Comparison of ENCODE assay signal across 2 cellular contexts in the genomic region with DNA sequence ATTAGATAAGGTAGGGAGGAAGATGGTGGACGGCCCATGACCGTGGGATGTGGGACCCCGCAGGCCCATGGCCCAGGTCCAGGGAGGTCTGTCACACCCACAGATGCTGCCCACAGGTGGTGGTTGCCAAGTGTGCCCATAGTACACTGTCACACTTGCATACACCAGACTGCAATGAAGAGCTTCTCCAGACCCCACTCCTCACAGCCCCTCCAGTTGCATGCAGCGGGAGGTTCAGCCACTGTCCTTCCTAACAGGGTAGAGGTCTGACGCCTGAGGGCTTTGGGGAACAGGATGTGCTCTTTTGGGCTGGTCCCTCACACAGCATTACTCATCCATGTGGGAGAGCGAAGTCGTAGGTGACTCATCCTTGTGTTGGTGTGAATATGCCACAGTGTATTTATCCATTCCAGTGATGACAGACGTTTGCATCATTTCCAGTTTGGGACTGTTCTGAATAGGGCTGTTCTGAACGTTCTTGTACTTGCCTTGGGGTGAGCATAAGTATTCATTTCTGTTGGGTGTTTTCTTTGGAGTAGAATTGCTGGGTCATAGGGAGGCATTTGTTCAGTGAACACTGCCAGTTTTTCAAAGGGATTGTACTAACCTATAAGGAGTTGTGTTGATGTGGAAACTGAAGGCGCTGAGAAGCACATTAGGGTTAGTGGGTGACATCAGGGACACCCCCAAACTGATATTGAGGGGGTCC.
TF ChIP-seq lines count a peak whose summit lies in the region.

No MANE protein-coding gene starts in this region.

TF ChIP-seq in endothelial cell of umbilical vein, 7 proteins besides CTCF, POLR2A, EP300 and RAD21:
- TF ChIP-seq POLR2AphosphoS5 (IDR thresholded peaks at IDR 0.05; ENCODE audit: insufficient read depth, low read depth, low read length): peak; percentile 82
- TF ChIP-seq FOS (IDR thresholded peaks at IDR 0.05; ENCODE audit: borderline replicate concordance, insufficient read depth, low read length): peak; percentile 100
- no peak for TF ChIP-seq GATA2 (IDR thresholded peaks at IDR 0.05; ENCODE audit: insufficient read depth, insufficient read length, low read depth, low read length)
- TF ChIP-seq EZH2 (IDR thresholded peaks at IDR 0.05; ENCODE audit: borderline replicate concordance, low read depth, low read length, severe bottlenecking): no peak
- peak; percentile 100 for TF ChIP-seq JUN (IDR thresholded peaks at IDR 0.05; ENCODE audit: borderline replicate concordance, insufficient read depth, insufficient read length, low read depth)
- TF ChIP-seq, protein P1, sequence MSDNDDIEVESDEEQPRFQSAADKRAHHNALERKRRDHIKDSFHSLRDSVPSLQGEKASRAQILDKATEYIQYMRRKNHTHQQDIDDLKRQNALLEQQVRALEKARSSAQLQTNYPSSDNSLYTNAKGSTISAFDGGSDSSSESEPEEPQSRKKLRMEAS (IDR thresholded peaks at IDR 0.05; ENCODE audit: insufficient read depth, insufficient read length): no peak
- TF ChIP-seq MYC (IDR thresholded peaks at IDR 0.05; ENCODE audit: low read depth, low read length): peak; percentile 60

TF ChIP-seq in GM23338, 12 proteins besides CTCF, POLR2A, EP300 and RAD21:
- TF ChIP-seq CREB1 (CRISPR knock-in tag; IDR thresholded peaks at IDR 0.05; ENCODE audit: low read depth): no peak
- TF ChIP-seq STAT1 (IDR thresholded peaks at IDR 0.05; ENCODE audit: unreplicated experiment): no peak
- TF ChIP-seq JUNB (IDR thresholded peaks at IDR 0.05; ENCODE audit: unreplicated experiment): no peak
- TF ChIP-seq EZH2phosphoT487 (IDR thresholded peaks at IDR 0.05; ENCODE audit: unreplicated experiment): no peak
- no peak for TF ChIP-seq ZNF114 (CRISPR knock-in tag; IDR thresholded peaks at IDR 0.05)
- TF ChIP-seq POLR2AphosphoS5 (IDR thresholded peaks at IDR 0.05; ENCODE audit: low read depth): no peak
- no peak for TF ChIP-seq NANOG (IDR thresholded peaks at IDR 0.05; ENCODE audit: borderline replicate concordance)
- TF ChIP-seq, protein P2, sequence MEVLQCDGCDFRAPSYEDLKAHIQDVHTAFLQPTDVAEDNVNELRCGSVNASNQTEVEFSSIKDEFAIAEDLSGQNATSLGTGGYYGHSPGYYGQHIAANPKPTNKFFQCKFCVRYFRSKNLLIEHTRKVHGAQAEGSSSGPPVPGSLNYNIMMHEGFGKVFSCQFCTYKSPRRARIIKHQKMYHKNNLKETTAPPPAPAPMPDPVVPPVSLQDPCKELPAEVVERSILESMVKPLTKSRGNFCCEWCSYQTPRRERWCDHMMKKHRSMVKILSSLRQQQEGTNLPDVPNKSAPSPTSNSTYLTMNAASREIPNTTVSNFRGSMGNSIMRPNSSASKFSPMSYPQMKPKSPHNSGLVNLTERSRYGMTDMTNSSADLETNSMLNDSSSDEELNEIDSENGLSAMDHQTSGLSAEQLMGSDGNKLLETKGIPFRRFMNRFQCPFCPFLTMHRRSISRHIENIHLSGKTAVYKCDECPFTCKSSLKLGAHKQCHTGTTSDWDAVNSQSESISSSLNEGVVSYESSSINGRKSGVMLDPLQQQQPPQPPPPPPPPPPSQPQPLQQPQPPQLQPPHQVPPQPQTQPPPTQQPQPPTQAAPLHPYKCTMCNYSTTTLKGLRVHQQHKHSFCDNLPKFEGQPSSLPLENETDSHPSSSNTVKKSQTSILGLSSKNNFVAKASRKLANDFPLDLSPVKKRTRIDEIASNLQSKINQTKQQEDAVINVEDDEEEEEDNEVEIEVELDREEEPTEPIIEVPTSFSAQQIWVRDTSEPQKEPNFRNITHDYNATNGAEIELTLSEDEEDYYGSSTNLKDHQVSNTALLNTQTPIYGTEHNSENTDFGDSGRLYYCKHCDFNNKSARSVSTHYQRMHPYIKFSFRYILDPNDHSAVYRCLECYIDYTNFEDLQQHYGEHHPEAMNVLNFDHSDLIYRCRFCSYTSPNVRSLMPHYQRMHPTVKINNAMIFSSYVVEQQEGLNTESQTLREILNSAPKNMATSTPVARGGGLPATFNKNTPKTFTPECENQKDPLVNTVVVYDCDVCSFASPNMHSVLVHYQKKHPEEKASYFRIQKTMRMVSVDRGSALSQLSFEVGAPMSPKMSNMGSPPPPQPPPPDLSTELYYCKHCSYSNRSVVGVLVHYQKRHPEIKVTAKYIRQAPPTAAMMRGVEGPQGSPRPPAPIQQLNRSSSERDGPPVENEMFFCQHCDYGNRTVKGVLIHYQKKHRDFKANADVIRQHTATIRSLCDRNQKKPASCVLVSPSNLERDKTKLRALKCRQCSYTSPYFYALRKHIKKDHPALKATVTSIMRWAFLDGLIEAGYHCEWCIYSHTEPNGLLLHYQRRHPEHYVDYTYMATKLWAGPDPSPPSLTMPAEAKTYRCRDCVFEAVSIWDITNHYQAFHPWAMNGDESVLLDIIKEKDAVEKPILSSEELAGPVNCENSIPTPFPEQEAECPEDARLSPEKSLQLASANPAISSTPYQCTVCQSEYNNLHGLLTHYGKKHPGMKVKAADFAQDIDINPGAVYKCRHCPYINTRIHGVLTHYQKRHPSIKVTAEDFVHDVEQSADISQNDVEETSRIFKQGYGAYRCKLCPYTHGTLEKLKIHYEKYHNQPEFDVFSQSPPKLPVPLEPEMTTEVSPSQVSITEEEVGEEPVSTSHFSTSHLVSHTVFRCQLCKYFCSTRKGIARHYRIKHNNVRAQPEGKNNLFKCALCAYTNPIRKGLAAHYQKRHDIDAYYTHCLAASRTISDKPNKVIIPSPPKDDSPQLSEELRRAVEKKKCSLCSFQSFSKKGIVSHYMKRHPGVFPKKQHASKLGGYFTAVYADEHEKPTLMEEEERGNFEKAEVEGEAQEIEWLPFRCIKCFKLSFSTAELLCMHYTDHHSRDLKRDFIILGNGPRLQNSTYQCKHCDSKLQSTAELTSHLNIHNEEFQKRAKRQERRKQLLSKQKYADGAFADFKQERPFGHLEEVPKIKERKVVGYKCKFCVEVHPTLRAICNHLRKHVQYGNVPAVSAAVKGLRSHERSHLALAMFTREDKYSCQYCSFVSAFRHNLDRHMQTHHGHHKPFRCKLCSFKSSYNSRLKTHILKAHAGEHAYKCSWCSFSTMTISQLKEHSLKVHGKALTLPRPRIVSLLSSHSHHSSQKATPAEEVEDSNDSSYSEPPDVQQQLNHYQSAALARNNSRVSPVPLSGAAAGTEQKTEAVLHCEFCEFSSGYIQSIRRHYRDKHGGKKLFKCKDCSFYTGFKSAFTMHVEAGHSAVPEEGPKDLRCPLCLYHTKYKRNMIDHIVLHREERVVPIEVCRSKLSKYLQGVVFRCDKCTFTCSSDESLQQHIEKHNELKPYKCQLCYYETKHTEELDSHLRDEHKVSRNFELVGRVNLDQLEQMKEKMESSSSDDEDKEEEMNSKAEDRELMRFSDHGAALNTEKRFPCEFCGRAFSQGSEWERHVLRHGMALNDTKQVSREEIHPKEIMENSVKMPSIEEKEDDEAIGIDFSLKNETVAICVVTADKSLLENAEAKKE (CRISPR knock-in tag; IDR thresholded peaks at IDR 0.05): no peak
- no peak for TF ChIP-seq ZNF331 (CRISPR knock-in tag; IDR thresholded peaks at IDR 0.05; ENCODE audit: low read depth)
- TF ChIP-seq, protein P3, sequence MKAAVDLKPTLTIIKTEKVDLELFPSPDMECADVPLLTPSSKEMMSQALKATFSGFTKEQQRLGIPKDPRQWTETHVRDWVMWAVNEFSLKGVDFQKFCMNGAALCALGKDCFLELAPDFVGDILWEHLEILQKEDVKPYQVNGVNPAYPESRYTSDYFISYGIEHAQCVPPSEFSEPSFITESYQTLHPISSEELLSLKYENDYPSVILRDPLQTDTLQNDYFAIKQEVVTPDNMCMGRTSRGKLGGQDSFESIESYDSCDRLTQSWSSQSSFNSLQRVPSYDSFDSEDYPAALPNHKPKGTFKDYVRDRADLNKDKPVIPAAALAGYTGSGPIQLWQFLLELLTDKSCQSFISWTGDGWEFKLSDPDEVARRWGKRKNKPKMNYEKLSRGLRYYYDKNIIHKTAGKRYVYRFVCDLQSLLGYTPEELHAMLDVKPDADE (IDR thresholded peaks at IDR 0.05): no peak
- no peak for TF ChIP-seq EZH2 (IDR thresholded peaks at IDR 0.05; ENCODE audit: low read depth, unreplicated experiment)
- TF ChIP-seq, protein P4, sequence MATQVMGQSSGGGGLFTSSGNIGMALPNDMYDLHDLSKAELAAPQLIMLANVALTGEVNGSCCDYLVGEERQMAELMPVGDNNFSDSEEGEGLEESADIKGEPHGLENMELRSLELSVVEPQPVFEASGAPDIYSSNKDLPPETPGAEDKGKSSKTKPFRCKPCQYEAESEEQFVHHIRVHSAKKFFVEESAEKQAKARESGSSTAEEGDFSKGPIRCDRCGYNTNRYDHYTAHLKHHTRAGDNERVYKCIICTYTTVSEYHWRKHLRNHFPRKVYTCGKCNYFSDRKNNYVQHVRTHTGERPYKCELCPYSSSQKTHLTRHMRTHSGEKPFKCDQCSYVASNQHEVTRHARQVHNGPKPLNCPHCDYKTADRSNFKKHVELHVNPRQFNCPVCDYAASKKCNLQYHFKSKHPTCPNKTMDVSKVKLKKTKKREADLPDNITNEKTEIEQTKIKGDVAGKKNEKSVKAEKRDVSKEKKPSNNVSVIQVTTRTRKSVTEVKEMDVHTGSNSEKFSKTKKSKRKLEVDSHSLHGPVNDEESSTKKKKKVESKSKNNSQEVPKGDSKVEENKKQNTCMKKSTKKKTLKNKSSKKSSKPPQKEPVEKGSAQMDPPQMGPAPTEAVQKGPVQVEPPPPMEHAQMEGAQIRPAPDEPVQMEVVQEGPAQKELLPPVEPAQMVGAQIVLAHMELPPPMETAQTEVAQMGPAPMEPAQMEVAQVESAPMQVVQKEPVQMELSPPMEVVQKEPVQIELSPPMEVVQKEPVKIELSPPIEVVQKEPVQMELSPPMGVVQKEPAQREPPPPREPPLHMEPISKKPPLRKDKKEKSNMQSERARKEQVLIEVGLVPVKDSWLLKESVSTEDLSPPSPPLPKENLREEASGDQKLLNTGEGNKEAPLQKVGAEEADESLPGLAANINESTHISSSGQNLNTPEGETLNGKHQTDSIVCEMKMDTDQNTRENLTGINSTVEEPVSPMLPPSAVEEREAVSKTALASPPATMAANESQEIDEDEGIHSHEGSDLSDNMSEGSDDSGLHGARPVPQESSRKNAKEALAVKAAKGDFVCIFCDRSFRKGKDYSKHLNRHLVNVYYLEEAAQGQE (IDR thresholded peaks at IDR 0.05; ENCODE audit: unreplicated experiment): no peak
